In the genomic region with DNA sequence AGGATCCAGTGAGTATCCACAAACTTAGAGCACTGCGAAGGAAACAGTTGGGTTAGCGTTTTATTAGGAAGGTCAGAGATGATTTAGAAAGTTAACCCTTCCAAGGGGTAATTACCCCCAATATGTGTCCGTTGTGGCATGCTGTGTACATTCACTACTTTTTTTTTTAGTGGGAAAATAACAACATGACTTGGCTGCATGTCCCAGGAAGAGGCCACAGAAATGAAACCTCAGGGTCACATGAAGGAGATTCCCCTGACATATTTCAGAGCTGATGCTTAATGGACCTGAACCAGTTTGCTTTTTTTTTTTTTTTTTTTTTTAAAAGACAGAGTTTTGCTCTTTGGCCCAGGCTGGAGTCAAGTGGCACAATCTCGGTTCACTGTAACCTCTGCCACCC, we compare ENCODE assay signal across 18 cellular contexts.
DNase-seq lines count a peak whose midpoint lies in the region; ATAC-seq, FAIRE-seq and TF ChIP-seq lines count a peak whose summit lies in the region.
"Had no signal": no experiment of that assay in that cellular context is flagged by ENCODE, and none has a peak within 500 bp of the region (broad histone marks: within the 10 kb centered on the region; RNA-seq: fewer than 3 reads in every experiment).

No MANE protein-coding gene starts in this region.

- POLR2A ChIA-PET in GM12878 (lab: Charles Lee), result interaction anchor here (0.6 to 1.0 kb wide), 2 partner anchors 32 to 219 kb away, joined by 3 to 4 read pairs; no protein-coding TSS in a partner anchor

- H3K4me1 ChIP-seq in BLaER1 (peaks cover 35% of the 10 kb centered on the region), GM12878 (ENCODE audit: control insufficient read depth, insufficient read depth, low read length) (peaks cover 25% of the 10 kb centered on the region)
- H3K4me1 ChIP-seq: prostate gland had no signal

- WGBS in GM12878 (ENCODE audit: insufficient coverage, insufficient replicate concordance, low lambda C conversion rate, missing lambda C conversion rate), result 15% methylated on average over 3 of the region's 4 CpGs

- intact Hi-C loops in GM12878 (cut with micrococcal nuclease; ENCODE audit: unreplicated experiment), result loop anchor here (5.0 kb wide), 1 partner anchor 72 kb away; no protein-coding TSS in a partner anchor

- H2AFZ ChIP-seq in GM12878 (ENCODE audit: control insufficient read depth, low read depth, low read length), result no peak overlapping the region

- H3K36me3 ChIP-seq in BLaER1 (no peaks in the 10 kb centered on the region), GM12878 (ENCODE audit: control insufficient read depth in 2 of 2, insufficient read depth in 2 of 2, low read length in 1 of 2) (no peaks in the 10 kb centered on the region)
- H3K36me3 ChIP-seq: prostate gland had no signal

- H3K9ac ChIP-seq in BLaER1, result no peak overlapping the region
- H3K9ac ChIP-seq in GM12878 (ENCODE audit: control insufficient read depth, insufficient read depth, low read length), result no peak overlapping the region

- H3K4me3 ChIP-seq in BLaER1 (no peak overlapping the region), GM12878 (no peak overlapping the region)
- H3K4me3 ChIP-seq: prostate gland had no signal

- no peak for FAIRE-seq in GM12878 (lab: Jason Lieb, UNC)
- FAIRE-seq: frontal cortex had no signal

- H3K27ac ChIP-seq in BLaER1 (no peak overlapping the region), GM12878 (ENCODE audit: control insufficient read depth, insufficient read depth) (no peak overlapping the region)
- H3K27ac ChIP-seq: prostate gland had no signal

- H4K20me1 ChIP-seq in BLaER1 (no peaks in the 10 kb centered on the region), GM12878 (ENCODE audit: control insufficient read depth, insufficient read depth) (no peaks in the 10 kb centered on the region)

- TF ChIP-seq POLR2A in GM12878 (IDR thresholded peaks at IDR 0.05; ENCODE audit: low read depth, low read length), result no peak

- TF ChIP-seq EP300 in GM12878 (IDR thresholded peaks at IDR 0.05; ENCODE audit: borderline replicate concordance in 1 of 2, control insufficient read depth in 1 of 2, low read depth in 2 of 2, low read length in 2 of 2), result no peak

- SMC1A ChIA-PET in GM12878 (lab: Charles Lee; ENCODE audit: uncharacterized antibody, unreplicated experiment), result interaction anchor here (0.6 to 2.0 kb wide), 3 partner anchors 22 to 73 kb away, joined by 3 to 5 read pairs (median 3); no protein-coding TSS in a partner anchor

- no peaks in the 10 kb centered on the region for H3K9me3 Mint-ChIP-seq in nephron progenitor cell
- H3K9me3 Mint-ChIP-seq: IgD-negative memory B cell had no signal

- in situ Hi-C loops in GM12878 (cut with MboI), result no loop called here

- peaks cover 8% of the 10 kb centered on the region for H3K27me3 Mint-ChIP-seq in nephron progenitor cell (ENCODE audit: low read depth, poor library complexity)
- H3K27me3 Mint-ChIP-seq: activated naive CD8-positive, alpha-beta T cell; T-helper 17 cell had no signal

- H3K4me3 Mint-ChIP-seq in nephron progenitor cell, result peak overlapping the region; percentile 30

- H3K27me3 ChIP-seq in BLaER1 (no peaks in the 10 kb centered on the region), GM12878 (replicated peaks in 1 of 2; ENCODE audit: control insufficient read depth in 2 of 2, insufficient read depth in 2 of 2, low read length in 1 of 2) (no peaks in the 10 kb centered on the region; a peak in 1 of 4 replicates)

- no TSS peak for BruUV-seq in GM12878 (replicated peaks; lab: Mats Ljungman, UMichigan)

- CTCF ChIA-PET in GM12878 (lab: Yijun Ruan, JAX), result interaction anchor here (1.0 to 2.3 kb wide), 2 partner anchors 11 to 14 kb away, joined by 3 to 5 read pairs; no protein-coding TSS in a partner anchor

- RAD21 ChIA-PET in GM12878 (lab: Charles Lee; ENCODE audit: unreplicated experiment), result interaction anchor here (0.6 to 1.6 kb wide), 6 partner anchors 28 to 234 kb away, joined by 3 to 5 read pairs (median 4); no protein-coding TSS in a partner anchor

- ATAC-seq in GM12878 (peak; percentile 75), HG03095 (IDR thresholded peaks at IDR 0.05; ENCODE audit: unreplicated experiment) (no peak)
- ATAC-seq: T-helper 17 cell had no signal

- H3K9me3 ChIP-seq in BLaER1 (no peaks in the 10 kb centered on the region), GM12878 (replicated peaks; ENCODE audit: control insufficient read depth, insufficient read depth, low read length) (no peaks in the 10 kb centered on the region)
- H3K9me3 ChIP-seq: prostate gland had no signal

- H3K27ac Mint-ChIP-seq in nephron progenitor cell, result peak overlapping the region; percentile 70
- H3K27ac Mint-ChIP-seq: IgD-negative memory B cell had no signal

- TF ChIP-seq CTCF in GM12878 (IDR thresholded peaks at IDR 0.05 in 2 of 3, conservative IDR thresholded peaks at IDR 0.05 in 1 of 3; ENCODE audit: control insufficient read depth in 2 of 3, extremely low read depth in 1 of 3, insufficient read depth in 1 of 3, low read depth in 3 of 3, low read length in 3 of 3), result no peak
- no peak for TF ChIP-seq CTCF in nephron progenitor cell (IDR thresholded peaks at IDR 0.05)

- peaks cover 65% of the 10 kb centered on the region for H3K4me1 Mint-ChIP-seq in nephron progenitor cell

- no peaks in the 10 kb centered on the region for H3K36me3 Mint-ChIP-seq in nephron progenitor cell (ENCODE audit: low read depth)
- H3K36me3 Mint-ChIP-seq: IgD-negative memory B cell had no signal

- DNase-seq in HCEC 1CT (peak; percentile 54), GM12878 (ENCODE audit: low read depth, low spot score) (no peak), nephron progenitor cell (no peak), COR-L47 (lab: John Stamatoyannopoulos, UW) (no peak), SKM-1 treated with dmso at 0.1 percent for 144 hours (lab: John Stamatoyannopoulos, UW; ENCODE audit: unreplicated experiment) (no peak), MV-4-11 (lab: John Stamatoyannopoulos, UW) (no peak)
- DNase-seq: activated CD4-positive, CD25-positive, alpha-beta regulatory T cell treated with anti-CD3 and anti-CD28 coated beads, Interleukin-2, amount 50 U/mL, for 72 hours; activated CD8-positive, alpha-beta memory T cell treated with anti-CD3 and anti-CD28 coated beads, Interleukin-2, amount 50 U/mL, for 48 hours; caudate nucleus; DMS53; NCI-H1092 treated with DMSO at 0.1 percent for 48 hours; T-helper 17 cell had no signal

- H3K79me2 ChIP-seq in GM12878 (ENCODE audit: control insufficient read depth, insufficient read depth, low read length), result no peaks in the 10 kb centered on the region

- H3K4me2 ChIP-seq in BLaER1 (peak overlapping the region; percentile 66), GM12878 (ENCODE audit: control insufficient read depth, insufficient read depth) (no peak overlapping the region)

- no peak for TF ChIP-seq RAD21 in GM12878 (IDR thresholded peaks at IDR 0.05; ENCODE audit: insufficient read depth, low read depth, low read length)

TF ChIP-seq in GM12878, 131 proteins besides CTCF, POLR2A, EP300 and RAD21 (continues in another document):
- TF ChIP-seq CEBPB (IDR thresholded peaks at IDR 0.05; ENCODE audit: borderline replicate concordance in 1 of 2, low read depth in 2 of 2, low read length in 2 of 2) (no peak), CBFB (IDR thresholded peaks at IDR 0.05; ENCODE audit: low read depth) (no peak), FOXK2 (IDR thresholded peaks at IDR 0.05) (no peak), ZNF384 (IDR thresholded peaks at IDR 0.05; ENCODE audit: borderline replicate concordance, low read depth, low read length) (peak; percentile 76), NR2F1 (conservative IDR thresholded peaks at IDR 0.05) (0 out of 2 replicates have a peak, but pooled peaks have one; percentile 18), KLF5 (IDR thresholded peaks at IDR 0.05; ENCODE audit: partially characterized antibody) (no peak), BHLHE40 (IDR thresholded peaks at IDR 0.05; ENCODE audit: borderline replicate concordance in 1 of 2, low read depth in 2 of 2, low read length in 1 of 2) (peak; percentile 48 to 76; a peak in 3 of 4 replicates), RAD51 (IDR thresholded peaks at IDR 0.05) (peak; percentile 72), SMAD5 (IDR thresholded peaks at IDR 0.05; ENCODE audit: low read depth) (no peak), PAX5 (IDR thresholded peaks at IDR 0.05; ENCODE audit: borderline replicate concordance, low read depth, low read length) (peak; percentile 16; the same call in 1 of the 2 replicates), IKZF1 (conservative IDR thresholded peaks at IDR 0.05) (0 out of 2 replicates have a peak, but pooled peaks have one; percentile 17), CREM (IDR thresholded peaks at IDR 0.05; ENCODE audit: low read depth) (no peak), IKZF2 (IDR thresholded peaks at IDR 0.05) (peak; percentile 52 to 58; a peak in 2 of 4 replicates), GABPA (IDR thresholded peaks at IDR 0.05; ENCODE audit: low read depth) (no peak)
- TF ChIP-seq, protein P1, sequence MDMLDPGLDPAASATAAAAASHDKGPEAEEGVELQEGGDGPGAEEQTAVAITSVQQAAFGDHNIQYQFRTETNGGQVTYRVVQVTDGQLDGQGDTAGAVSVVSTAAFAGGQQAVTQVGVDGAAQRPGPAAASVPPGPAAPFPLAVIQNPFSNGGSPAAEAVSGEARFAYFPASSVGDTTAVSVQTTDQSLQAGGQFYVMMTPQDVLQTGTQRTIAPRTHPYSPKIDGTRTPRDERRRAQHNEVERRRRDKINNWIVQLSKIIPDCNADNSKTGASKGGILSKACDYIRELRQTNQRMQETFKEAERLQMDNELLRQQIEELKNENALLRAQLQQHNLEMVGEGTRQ (IDR thresholded peaks at IDR 0.05; ENCODE audit: borderline replicate concordance, low read depth, low read length), result peak; percentile 14; the same call in 1 of the 2 replicates
- TF ChIP-seq, protein P2, sequence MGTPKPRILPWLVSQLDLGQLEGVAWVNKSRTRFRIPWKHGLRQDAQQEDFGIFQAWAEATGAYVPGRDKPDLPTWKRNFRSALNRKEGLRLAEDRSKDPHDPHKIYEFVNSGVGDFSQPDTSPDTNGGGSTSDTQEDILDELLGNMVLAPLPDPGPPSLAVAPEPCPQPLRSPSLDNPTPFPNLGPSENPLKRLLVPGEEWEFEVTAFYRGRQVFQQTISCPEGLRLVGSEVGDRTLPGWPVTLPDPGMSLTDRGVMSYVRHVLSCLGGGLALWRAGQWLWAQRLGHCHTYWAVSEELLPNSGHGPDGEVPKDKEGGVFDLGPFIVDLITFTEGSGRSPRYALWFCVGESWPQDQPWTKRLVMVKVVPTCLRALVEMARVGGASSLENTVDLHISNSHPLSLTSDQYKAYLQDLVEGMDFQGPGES (IDR thresholded peaks at IDR 0.05), result no peak
- TF ChIP-seq, protein P3, sequence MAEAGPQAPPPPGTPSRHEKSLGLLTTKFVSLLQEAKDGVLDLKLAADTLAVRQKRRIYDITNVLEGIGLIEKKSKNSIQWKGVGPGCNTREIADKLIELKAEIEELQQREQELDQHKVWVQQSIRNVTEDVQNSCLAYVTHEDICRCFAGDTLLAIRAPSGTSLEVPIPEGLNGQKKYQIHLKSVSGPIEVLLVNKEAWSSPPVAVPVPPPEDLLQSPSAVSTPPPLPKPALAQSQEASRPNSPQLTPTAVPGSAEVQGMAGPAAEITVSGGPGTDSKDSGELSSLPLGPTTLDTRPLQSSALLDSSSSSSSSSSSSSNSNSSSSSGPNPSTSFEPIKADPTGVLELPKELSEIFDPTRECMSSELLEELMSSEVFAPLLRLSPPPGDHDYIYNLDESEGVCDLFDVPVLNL (IDR thresholded peaks at IDR 0.05; ENCODE audit: low read depth, low read length), result no peak
